ENCODE assay signal across 3 cellular contexts in the genomic region with DNA sequence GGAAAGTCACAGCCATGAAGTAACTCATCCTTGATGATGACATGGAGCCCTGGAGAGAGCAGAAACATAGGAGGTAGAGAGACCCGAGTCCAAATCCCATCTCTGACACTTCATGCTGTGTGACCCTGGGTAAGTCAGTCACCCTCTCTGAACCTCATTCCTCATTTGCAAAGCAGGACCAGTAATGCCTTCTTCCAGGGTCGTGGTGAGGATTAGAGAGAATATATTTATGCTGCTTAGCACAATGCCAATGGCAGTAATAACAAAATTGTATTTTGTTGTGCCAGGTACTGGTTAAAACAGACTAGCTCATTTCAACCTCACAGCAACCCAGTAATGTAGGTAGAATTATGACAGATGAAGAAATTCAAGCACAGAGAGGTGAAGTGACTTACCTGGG.
"Had no signal": no experiment of that assay in that cellular context is flagged by ENCODE, and none has a peak within 500 bp of the region (broad histone marks: within the 10 kb centered on the region; RNA-seq: fewer than 3 reads in every experiment).

No MANE protein-coding gene starts in this region.

- H3K27ac ChIP-seq: HL-60, KMS-11 had no signal

- FAIRE-seq: HTR-8/SVneo had no signal

- H3K4me2 ChIP-seq: KMS-11 had no signal

- H3K9ac ChIP-seq: KMS-11 had no signal
